Comparison of ENCODE assay signal across 7 cellular contexts in genomic region chr10:110568055-110568735, GRCh38. TPM values are rescaled to one million over a fixed set of nuclear protein-coding genes. Genes with fewer than 3 reads are reported as not detected.
DNase-seq lines count a peak whose midpoint lies in the region; ATAC-seq and TF ChIP-seq lines count a peak whose summit lies in the region.

No MANE protein-coding gene starts in this region.

- peaks cover 16 to 52% (median 41%) of the 10 kb centered on the region in 4 donors for H3K4me1 Mint-ChIP-seq in naive thymus-derived CD8-positive, alpha-beta T cell
- H3K4me1 Mint-ChIP-seq in stimulated activated naive CD8-positive, alpha-beta T cell treated with anti-CD3 and anti-CD28 coated beads, Interleukin-15, Interleukin-2, amounts not matched to agents 100 ng/mL and 50 ng/mL, for 24 hours (ENCODE audit: low read depth): peaks cover 53% of the 10 kb centered on the region

- H3K9me3 Mint-ChIP-seq in naive thymus-derived CD8-positive, alpha-beta T cell: no peaks in the 10 kb centered on the region
- no peaks in the 10 kb centered on the region for H3K9me3 Mint-ChIP-seq in stimulated activated naive CD8-positive, alpha-beta T cell treated with anti-CD3 and anti-CD28 coated beads, Interleukin-15, Interleukin-2, amounts not matched to agents 100 ng/mL and 50 ng/mL, for 24 hours

- H3K27ac ChIP-seq in esophagus muscularis mucosa (replicated peaks in 1 of 4): peak overlapping the region; percentile 88 to 92 (median 90)

- 0% methylated on average over 16 of the region's 40 CpGs for WGBS in esophagus muscularis mucosa

- no peaks in the 10 kb centered on the region for H3K9me3 ChIP-seq in esophagus muscularis mucosa

- ATAC-seq in GM18508 (IDR thresholded peaks at IDR 0.05; ENCODE audit: insufficient read depth, unreplicated experiment): peak; percentile 21
- ATAC-seq in naive thymus-derived CD8-positive, alpha-beta T cell: peak; percentile 43 to 47

- peaks cover 0 to 16% (median 0%) of the 10 kb centered on the region in 3 donors for H3K36me3 Mint-ChIP-seq in naive thymus-derived CD8-positive, alpha-beta T cell
- H3K36me3 Mint-ChIP-seq in stimulated activated naive CD8-positive, alpha-beta T cell treated with anti-CD3 and anti-CD28 coated beads, Interleukin-15, Interleukin-2, amounts not matched to agents 100 ng/mL and 50 ng/mL, for 24 hours (ENCODE audit: low read depth): peaks cover 29% of the 10 kb centered on the region

- no peak for TF ChIP-seq EP300 in esophagus muscularis mucosa (IDR thresholded peaks at IDR 0.05)

- H3K4me3 ChIP-seq in HFF-Myc (replicated peaks; ENCODE audit: low read depth, low read length) (peak overlapping the region; percentile 90), esophagus muscularis mucosa (peak overlapping the region; percentile 78 to 98 (median 84))

- intact Hi-C loops in esophagus muscularis mucosa (cut with DNase I): loop anchor here (10.0 kb wide), 1 partner anchor 363 kb away; the partner anchor contains the start of gene MXI1

- H3K27me3 Mint-ChIP-seq in naive thymus-derived CD8-positive, alpha-beta T cell: peaks cover 6 to 15% (median 12%) of the 10 kb centered on the region in 5 donors
- peaks cover 11% of the 10 kb centered on the region for H3K27me3 Mint-ChIP-seq in stimulated activated naive CD8-positive, alpha-beta T cell treated with anti-CD3 and anti-CD28 coated beads, Interleukin-15, Interleukin-2, amounts not matched to agents 100 ng/mL and 50 ng/mL, for 24 hours

- no peak for TF ChIP-seq CTCF in HFF-Myc (IDR thresholded peaks at IDR 0.05; ENCODE audit: low read depth, low read length, missing control alignments)
- TF ChIP-seq CTCF in esophagus muscularis mucosa (IDR thresholded peaks at IDR 0.05): no peak

- no peaks in the 10 kb centered on the region for H3K27me3 ChIP-seq in esophagus muscularis mucosa

- DNase-seq in HFF-Myc (ENCODE audit: extremely low read depth, low read depth) (no peak), NCI-H1092 treated with DMSO at 0.1 percent for 48 hours (lab: John Stamatoyannopoulos, UW) (peak; percentile 29), activated T-cell treated with anti-CD3 and anti-CD28 coated beads for 24 hours (ENCODE audit: low read depth) (peak; percentile 48), esophagus muscularis mucosa (ENCODE audit: extremely low spot score) (no peak)
- peak in 8 of 10 donors; percentile 40 to 74 (median 57) for DNase-seq in naive thymus-derived CD8-positive, alpha-beta T cell

- peaks cover 32 to 62% (median 54%) of the 10 kb centered on the region in 4 donors for H3K4me1 ChIP-seq in esophagus muscularis mucosa

- H3K27ac Mint-ChIP-seq in naive thymus-derived CD8-positive, alpha-beta T cell: peak overlapping the region; percentile 85 to 98 (median 98)
- peak overlapping the region; percentile 94 for H3K27ac Mint-ChIP-seq in stimulated activated naive CD8-positive, alpha-beta T cell treated with anti-CD3 and anti-CD28 coated beads, Interleukin-15, Interleukin-2, amounts not matched to agents 100 ng/mL and 50 ng/mL, for 24 hours

- TF ChIP-seq POLR2A in esophagus muscularis mucosa (IDR thresholded peaks at IDR 0.05; ENCODE audit: low read depth): no peak

- POLR2A ChIA-PET in naive thymus-derived CD8-positive, alpha-beta T cell (lab: Charles Lee): interaction anchor here (0.6 to 2.9 kb wide), 4 partner anchors 70 to 358 kb away, joined by 3 to 6 read pairs (median 4); partner anchors contain the start of genes DUSP5 and SMNDC1

- H3K4me3 Mint-ChIP-seq in naive thymus-derived CD8-positive, alpha-beta T cell: peak overlapping the region; percentile 92 to 99 (median 96)
- H3K4me3 Mint-ChIP-seq in stimulated activated naive CD8-positive, alpha-beta T cell treated with anti-CD3 and anti-CD28 coated beads, Interleukin-15, Interleukin-2, amounts not matched to agents 100 ng/mL and 50 ng/mL, for 24 hours: peak overlapping the region; percentile 96

- peaks cover 0 to 7% (median 0%) of the 10 kb centered on the region in 4 donors for H3K36me3 ChIP-seq in esophagus muscularis mucosa

RNA-seq across cellular contexts. Expression of gene SMC3, which starts 0.7 kb away (rescaled TPM):
- total RNA-seq in esophagus muscularis mucosa: 10 to 100 TPM; 27.7 to 50.2 (median 39.5) TPM
- 10 to 100 TPM; 53.9 to 55.3 TPM for total RNA-seq in naive thymus-derived CD8-positive, alpha-beta T cell
- polyA plus RNA-seq in naive thymus-derived CD8-positive, alpha-beta T cell: 10 to 100 TPM; 66.7 to 77.6 (median 70.2) TPM

Comparison
In these comparisons a context has a peak if more than half of its experiments do, and no peak if none do; other contexts are left out.
1. DNase-seq: peak in NCI-H1092 treated with DMSO at 0.1 percent for 48 hours (single experiment), activated T-cell treated with anti-CD3 and anti-CD28 coated beads for 24 hours (single experiment) and naive thymus-derived CD8-positive, alpha-beta T cell (8 of 10); none in HFF-Myc (single experiment) and esophagus muscularis mucosa (single experiment).